In genomic region chr18:2538844-2539243, GRCh38 we compare ENCODE assay signal across 1 cellular context.
TF ChIP-seq lines count a peak whose summit lies in the region.

No MANE protein-coding gene starts in this region.

TF ChIP-seq in HEK293, 187 proteins besides CTCF, POLR2A, EP300 and RAD21 (continued from another document):
- TF ChIP-seq, protein P1, sequence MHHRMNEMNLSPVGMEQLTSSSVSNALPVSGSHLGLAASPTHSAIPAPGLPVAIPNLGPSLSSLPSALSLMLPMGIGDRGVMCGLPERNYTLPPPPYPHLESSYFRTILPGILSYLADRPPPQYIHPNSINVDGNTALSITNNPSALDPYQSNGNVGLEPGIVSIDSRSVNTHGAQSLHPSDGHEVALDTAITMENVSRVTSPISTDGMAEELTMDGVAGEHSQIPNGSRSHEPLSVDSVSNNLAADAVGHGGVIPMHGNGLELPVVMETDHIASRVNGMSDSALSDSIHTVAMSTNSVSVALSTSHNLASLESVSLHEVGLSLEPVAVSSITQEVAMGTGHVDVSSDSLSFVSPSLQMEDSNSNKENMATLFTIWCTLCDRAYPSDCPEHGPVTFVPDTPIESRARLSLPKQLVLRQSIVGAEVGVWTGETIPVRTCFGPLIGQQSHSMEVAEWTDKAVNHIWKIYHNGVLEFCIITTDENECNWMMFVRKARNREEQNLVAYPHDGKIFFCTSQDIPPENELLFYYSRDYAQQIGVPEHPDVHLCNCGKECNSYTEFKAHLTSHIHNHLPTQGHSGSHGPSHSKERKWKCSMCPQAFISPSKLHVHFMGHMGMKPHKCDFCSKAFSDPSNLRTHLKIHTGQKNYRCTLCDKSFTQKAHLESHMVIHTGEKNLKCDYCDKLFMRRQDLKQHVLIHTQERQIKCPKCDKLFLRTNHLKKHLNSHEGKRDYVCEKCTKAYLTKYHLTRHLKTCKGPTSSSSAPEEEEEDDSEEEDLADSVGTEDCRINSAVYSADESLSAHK (tag by site-specific recombination; IDR thresholded peaks at IDR 0.05): peak; percentile 42; the same call in 1 of the 2 replicates
- TF ChIP-seq SP2 (tag by site-specific recombination; IDR thresholded peaks at IDR 0.05) (no peak), ZBTB1 (tag by site-specific recombination; IDR thresholded peaks at IDR 0.05) (no peak), OVOL3 (tag by site-specific recombination; IDR thresholded peaks at IDR 0.05) (0 out of 2 replicates have a peak, but pooled peaks have one; percentile 57), ZNF600 (tag by site-specific recombination; IDR thresholded peaks at IDR 0.05) (0 out of 2 replicates have a peak, but pooled peaks have one; percentile 29), ZNF843 (tag by site-specific recombination; IDR thresholded peaks at IDR 0.05) (0 out of 2 replicates have a peak, but pooled peaks have one; percentile 15), ZXDB (tag by site-specific recombination; IDR thresholded peaks at IDR 0.05) (no peak), ZNF785 (tag by site-specific recombination; IDR thresholded peaks at IDR 0.05) (no peak), ZNF560 (tag by site-specific recombination; IDR thresholded peaks at IDR 0.05; ENCODE audit: borderline replicate concordance) (no peak), ZNF114 (tag by site-specific recombination; IDR thresholded peaks at IDR 0.05) (no peak), ZNF624 (tag by site-specific recombination; IDR thresholded peaks at IDR 0.05) (no peak), ZNF140 (tag by site-specific recombination; IDR thresholded peaks at IDR 0.05) (no peak), ZNF501 (tag by site-specific recombination; IDR thresholded peaks at IDR 0.05) (0 out of 2 replicates have a peak, but pooled peaks have one; percentile 26), ZNF830 (tag by site-specific recombination; IDR thresholded peaks at IDR 0.05; ENCODE audit: low read depth) (no peak), ZNF350 (tag by site-specific recombination; IDR thresholded peaks at IDR 0.05) (no peak), ZNF266 (tag by site-specific recombination; IDR thresholded peaks at IDR 0.05; ENCODE audit: low read depth) (no peak), ZNF610 (tag by site-specific recombination; IDR thresholded peaks at IDR 0.05; ENCODE audit: borderline replicate concordance) (no peak)
- TF ChIP-seq, protein P2, sequence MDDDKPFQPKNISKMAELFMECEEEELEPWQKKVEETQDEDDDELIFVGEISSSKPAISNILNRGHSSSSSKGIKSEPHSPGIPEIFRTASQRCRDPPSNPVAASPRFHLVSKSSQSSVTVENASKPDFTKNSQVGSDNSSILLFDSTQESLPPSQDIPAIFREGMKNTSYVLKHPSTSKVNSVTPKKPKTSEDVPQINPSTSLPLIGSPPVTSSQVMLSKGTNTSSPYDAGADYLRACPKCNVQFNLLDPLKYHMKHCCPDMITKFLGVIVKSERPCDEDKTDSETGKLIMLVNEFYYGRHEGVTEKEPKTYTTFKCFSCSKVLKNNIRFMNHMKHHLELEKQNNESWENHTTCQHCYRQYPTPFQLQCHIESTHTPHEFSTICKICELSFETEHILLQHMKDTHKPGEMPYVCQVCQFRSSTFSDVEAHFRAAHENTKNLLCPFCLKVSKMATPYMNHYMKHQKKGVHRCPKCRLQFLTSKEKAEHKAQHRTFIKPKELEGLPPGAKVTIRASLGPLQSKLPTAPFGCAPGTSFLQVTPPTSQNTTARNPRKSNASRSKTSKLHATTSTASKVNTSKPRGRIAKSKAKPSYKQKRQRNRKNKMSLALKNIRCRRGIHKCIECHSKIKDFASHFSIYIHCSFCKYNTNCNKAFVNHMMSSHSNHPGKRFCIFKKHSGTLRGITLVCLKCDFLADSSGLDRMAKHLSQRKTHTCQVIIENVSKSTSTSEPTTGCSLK (tag by site-specific recombination; IDR thresholded peaks at IDR 0.05): no peak
- TF ChIP-seq, protein P3, sequence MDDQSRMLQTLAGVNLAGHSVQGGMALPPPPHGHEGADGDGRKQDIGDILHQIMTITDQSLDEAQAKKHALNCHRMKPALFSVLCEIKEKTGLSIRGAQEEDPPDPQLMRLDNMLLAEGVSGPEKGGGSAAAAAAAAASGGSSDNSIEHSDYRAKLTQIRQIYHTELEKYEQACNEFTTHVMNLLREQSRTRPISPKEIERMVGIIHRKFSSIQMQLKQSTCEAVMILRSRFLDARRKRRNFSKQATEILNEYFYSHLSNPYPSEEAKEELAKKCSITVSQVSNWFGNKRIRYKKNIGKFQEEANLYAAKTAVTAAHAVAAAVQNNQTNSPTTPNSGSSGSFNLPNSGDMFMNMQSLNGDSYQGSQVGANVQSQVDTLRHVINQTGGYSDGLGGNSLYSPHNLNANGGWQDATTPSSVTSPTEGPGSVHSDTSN (CRISPR knock-in tag; IDR thresholded peaks at IDR 0.05): no peak
- TF ChIP-seq, protein P4, sequence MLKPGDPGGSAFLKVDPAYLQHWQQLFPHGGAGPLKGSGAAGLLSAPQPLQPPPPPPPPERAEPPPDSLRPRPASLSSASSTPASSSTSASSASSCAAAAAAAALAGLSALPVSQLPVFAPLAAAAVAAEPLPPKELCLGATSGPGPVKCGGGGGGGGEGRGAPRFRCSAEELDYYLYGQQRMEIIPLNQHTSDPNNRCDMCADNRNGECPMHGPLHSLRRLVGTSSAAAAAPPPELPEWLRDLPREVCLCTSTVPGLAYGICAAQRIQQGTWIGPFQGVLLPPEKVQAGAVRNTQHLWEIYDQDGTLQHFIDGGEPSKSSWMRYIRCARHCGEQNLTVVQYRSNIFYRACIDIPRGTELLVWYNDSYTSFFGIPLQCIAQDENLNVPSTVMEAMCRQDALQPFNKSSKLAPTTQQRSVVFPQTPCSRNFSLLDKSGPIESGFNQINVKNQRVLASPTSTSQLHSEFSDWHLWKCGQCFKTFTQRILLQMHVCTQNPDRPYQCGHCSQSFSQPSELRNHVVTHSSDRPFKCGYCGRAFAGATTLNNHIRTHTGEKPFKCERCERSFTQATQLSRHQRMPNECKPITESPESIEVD (tag by site-specific recombination; IDR thresholded peaks at IDR 0.05): peak; percentile 83
- TF ChIP-seq, protein P5, sequence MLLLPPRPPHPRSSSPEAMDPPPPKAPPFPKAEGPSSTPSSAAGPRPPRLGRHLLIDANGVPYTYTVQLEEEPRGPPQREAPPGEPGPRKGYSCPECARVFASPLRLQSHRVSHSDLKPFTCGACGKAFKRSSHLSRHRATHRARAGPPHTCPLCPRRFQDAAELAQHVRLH (tag by site-specific recombination; IDR thresholded peaks at IDR 0.05): no peak
